Comparison of ENCODE assay signal across 1 cellular context in genomic region chr18:32771871-32772499, GRCh38.
TF ChIP-seq lines count a peak whose summit lies in the region.

No MANE protein-coding gene starts in this region.

TF ChIP-seq in HepG2, 621 proteins besides CTCF, POLR2A, EP300 and RAD21 (continued from another document):
- TF ChIP-seq KIAA2018 (CRISPR knock-in tag; IDR thresholded peaks at IDR 0.05; ENCODE audit: borderline replicate concordance), result no peak
- TF ChIP-seq SALL2 (CRISPR knock-in tag; IDR thresholded peaks at IDR 0.05), result peak; percentile 53; the same call in 1 of the 2 replicates
- TF ChIP-seq FOXO4 (CRISPR knock-in tag; conservative IDR thresholded peaks at IDR 0.05), result 0 out of 2 replicates have a peak, but pooled peaks have one; percentile 45
- peak; percentile 65; the same call in 1 of the 2 replicates for TF ChIP-seq RBFOX2 (IDR thresholded peaks at IDR 0.05; ENCODE audit: low read depth, low read length)
- TF ChIP-seq AKAP8 (CRISPR knock-in tag; IDR thresholded peaks at IDR 0.05), result 0 out of 2 replicates have a peak, but pooled peaks have one; percentile 22
- peak; percentile 5; the same call in 1 of the 2 replicates for TF ChIP-seq PATZ1 (CRISPR knock-in tag; IDR thresholded peaks at IDR 0.05)
- TF ChIP-seq ZNF788 (CRISPR knock-in tag; IDR thresholded peaks at IDR 0.05; ENCODE audit: borderline replicate concordance), result 0 out of 2 replicates have a peak, but pooled peaks have one; percentile 33
- no peak for TF ChIP-seq NFIC (IDR thresholded peaks at IDR 0.05; ENCODE audit: low read length)
- TF ChIP-seq SCMH1 (CRISPR knock-in tag; IDR thresholded peaks at IDR 0.05; ENCODE audit: borderline replicate concordance), result no peak
- TF ChIP-seq ZNF431 (CRISPR knock-in tag; IDR thresholded peaks at IDR 0.05; ENCODE audit: borderline replicate concordance, low read depth), result 0 out of 2 replicates have a peak, but pooled peaks have one; percentile 23
- TF ChIP-seq RBM22 (optimal IDR thresholded peaks at IDR 0.05; ENCODE audit: low read length), result peak; percentile 55
- no peak for TF ChIP-seq NFYC (CRISPR knock-in tag; IDR thresholded peaks at IDR 0.05)
- no peak; the same call in 1 of the 2 replicates for TF ChIP-seq SIN3A (IDR thresholded peaks at IDR 0.05; ENCODE audit: borderline replicate concordance, low read depth, low read length)
- peak; percentile 78; the same call in 1 of the 2 replicates for TF ChIP-seq PRDM15 (CRISPR knock-in tag; IDR thresholded peaks at IDR 0.05)
